17 cellular contexts compared by ENCODE assay signal in the genomic region with DNA sequence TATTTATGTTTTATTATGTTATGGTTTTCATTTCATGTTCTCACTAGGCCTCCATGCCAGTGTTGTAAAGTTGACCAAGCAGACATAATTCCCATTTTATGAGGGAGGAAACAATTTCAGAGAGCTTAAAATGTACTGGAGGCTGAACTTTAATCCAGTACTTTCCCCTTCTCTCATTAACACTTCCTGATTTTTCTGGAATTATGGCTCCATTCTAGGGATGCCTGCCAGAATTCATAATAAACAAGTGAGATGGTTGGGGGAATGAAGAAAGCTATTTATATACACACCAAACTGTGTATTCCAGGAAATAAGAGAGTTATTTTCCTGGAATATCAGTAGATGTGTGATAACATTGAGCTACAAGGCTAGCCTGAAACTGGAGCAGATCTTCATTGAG. TPM values are rescaled to one million over a fixed set of nuclear protein-coding genes. Genes with fewer than 3 reads are reported as not detected.
"Had no signal": no experiment of that assay in that cellular context is flagged by ENCODE, and none has a peak within 500 bp of the region (broad histone marks: within the 10 kb centered on the region; RNA-seq: fewer than 3 reads in every experiment).

No MANE protein-coding gene starts in this region.

- H3K36me3 ChIP-seq: heart left ventricle, thyroid gland had no signal

- H3K27me3 ChIP-seq: heart left ventricle, thyroid gland had no signal

- H3K4me1 ChIP-seq: thyroid gland had no signal

- H3K9me3 ChIP-seq: heart left ventricle, thyroid gland had no signal

- H3K4me3 ChIP-seq: dorsolateral prefrontal cortex, heart left ventricle, thyroid gland had no signal

- FAIRE-seq: frontal cortex had no signal

- H3K27ac ChIP-seq: dorsolateral prefrontal cortex had no signal

- ATAC-seq: activated CD8-positive, alpha-beta memory T cell treated with anti-CD3 and anti-CD28 coated beads, Interleukin-2, amount 10 ng/mL, durations not matched to agents 7 days and 5 days; heart left ventricle; left ventricle myocardium superior; natural killer cell; T-cell had no signal

- DNase-seq: activated B cell treated with CpG ODN at 0.5 μM for 24 hours; activated CD4-positive, alpha-beta memory T cell treated with anti-CD3 and anti-CD28 coated beads for 36 hours; activated CD4-positive, alpha-beta T cell treated with anti-CD3 and anti-CD28 coated beads for 4 hours; activated CD8-positive, alpha-beta memory T cell treated with anti-CD3 and anti-CD28 coated beads, Interleukin-2, amount 10 ng/mL, durations not matched to agents 7 days and 5 days; dorsolateral prefrontal cortex; endodermal cell; heart left ventricle; kidney glomerular epithelial cell; left ventricle myocardium superior; mesendoderm; natural killer cell; stimulated activated CD4-positive, alpha-beta T cell treated with anti-CD3 and anti-CD28 coated beads, Interleukin-2, amount 100 ng/mL, for 24 hours; stimulated activated naive CD4-positive, alpha-beta T cell treated with Interleukin-2 at 50 U/mL for 16 hours; T-cell; thyroid gland had no signal

RNA-seq across cellular contexts. Expression of a gene that starts 50.3 kb away (rescaled TPM):
- total RNA-seq: epithelial cell of proximal tubule had no signal
